In the genomic region with DNA sequence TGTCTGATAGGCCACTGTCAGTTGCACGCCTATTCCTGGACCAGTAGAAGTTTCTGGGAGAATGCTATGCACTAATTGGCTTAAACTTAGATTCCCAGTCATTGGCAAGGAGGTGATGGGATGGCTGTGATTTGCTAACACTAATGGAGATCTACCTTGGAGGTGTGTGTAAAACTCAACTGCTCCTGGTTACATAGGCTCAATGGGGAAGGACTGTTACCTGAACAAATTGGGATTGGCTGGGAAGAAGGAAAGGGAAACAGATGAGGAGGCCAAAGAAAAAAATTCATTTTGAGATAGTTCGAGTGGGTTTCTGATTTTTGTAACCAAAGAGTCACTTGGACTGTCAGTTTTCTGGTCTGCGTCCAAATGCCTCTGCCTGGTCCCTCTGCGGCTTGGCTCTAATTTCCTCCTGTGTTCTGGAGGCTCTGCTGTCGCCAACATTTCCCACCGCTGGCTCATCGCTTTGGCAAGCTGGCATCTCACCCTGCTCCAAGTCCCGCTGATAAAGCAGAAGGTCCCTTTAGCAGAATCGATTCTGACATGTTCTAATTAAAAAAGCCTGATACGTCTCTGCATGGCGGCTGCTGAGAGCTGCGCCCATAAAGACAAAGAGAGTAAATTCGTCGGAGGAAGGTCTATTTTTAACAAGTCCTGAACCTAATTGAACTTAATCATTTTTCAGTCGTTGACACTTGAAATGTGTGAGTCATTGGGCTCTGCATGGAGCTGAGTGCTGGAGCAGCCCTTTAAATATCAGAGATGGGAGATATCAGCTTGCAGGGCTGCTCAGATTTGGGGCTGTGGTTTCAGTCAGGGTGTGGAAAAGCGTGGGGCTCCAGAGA, we compare ENCODE assay signal across 17 cellular contexts. TPM values are rescaled to one million over a fixed set of nuclear protein-coding genes. Genes with fewer than 3 reads are reported as not detected.
DNase-seq lines count a peak whose midpoint lies in the region; ATAC-seq and TF ChIP-seq lines count a peak whose summit lies in the region.
"Had no signal": no experiment of that assay in that cellular context is flagged by ENCODE, and none has a peak within 500 bp of the region (broad histone marks: within the 10 kb centered on the region; RNA-seq: fewer than 3 reads in every experiment).

No MANE protein-coding gene starts in this region.

- no peaks in the 10 kb centered on the region for H3K9me2 ChIP-seq in PC-9 (ENCODE audit: insufficient read depth)

- CTCF ChIA-PET in PC-9 (lab: Charles Lee), result no interaction called here
- CTCF ChIA-PET in activated CD8-positive, alpha-beta T cell treated with anti-CD3 and anti-CD28 coated beads for 36 hours (lab: Charles Lee), result no interaction called here

- H3K27ac Mint-ChIP-seq in naive B cell, result no peak overlapping the region
- no peak overlapping the region for H3K27ac Mint-ChIP-seq in activated CD8-positive, alpha-beta T cell treated with anti-CD3 and anti-CD28 coated beads for 36 hours
- H3K27ac Mint-ChIP-seq: activated B cell treated with CpG ODN at 0.5 μM for 24 hours; activated T-cell treated with anti-CD3 and anti-CD28 coated beads, Interleukin-2, amount 50 U/mL, for 24 hours had no signal

- peaks cover 37% of the 10 kb centered on the region for H3K27me3 ChIP-seq in PC-9 (ENCODE audit: insufficient read depth, low read depth)
- H3K27me3 ChIP-seq in esophagus muscularis mucosa, result no peaks in the 10 kb centered on the region
- H3K27me3 ChIP-seq: SJCRH30 had no signal

- no peak overlapping the region for H3K27ac ChIP-seq in PC-9
- peak overlapping the region; percentile 45 to 71 (median 56) for H3K27ac ChIP-seq in esophagus muscularis mucosa (replicated peaks in 1 of 4)
- H3K27ac ChIP-seq: body of pancreas, SJCRH30 had no signal

- H3K4me3 Mint-ChIP-seq in naive B cell, result peak overlapping the region in 5 of 8 donors; percentile 5 to 39 (median 16)
- no peak overlapping the region for H3K4me3 Mint-ChIP-seq in activated CD8-positive, alpha-beta T cell treated with anti-CD3 and anti-CD28 coated beads for 36 hours
- H3K4me3 Mint-ChIP-seq: activated B cell treated with CpG ODN at 0.5 μM for 24 hours; activated T-cell treated with anti-CD3 and anti-CD28 coated beads, Interleukin-2, amount 50 U/mL, for 24 hours had no signal

- H3K27me3 Mint-ChIP-seq in naive B cell, result peaks cover 16 to 32% (median 22%) of the 10 kb centered on the region in 3 donors
- H3K27me3 Mint-ChIP-seq in activated CD8-positive, alpha-beta T cell treated with anti-CD3 and anti-CD28 coated beads for 36 hours, result peaks cover 39% of the 10 kb centered on the region

- H3K79me2 ChIP-seq in PC-9 (ENCODE audit: low read depth), result no peaks in the 10 kb centered on the region

- H3K36me3 ChIP-seq in PC-9 (ENCODE audit: low read depth) (no peaks in the 10 kb centered on the region), esophagus muscularis mucosa (no peaks in the 10 kb centered on the region)
- H3K36me3 ChIP-seq: SJCRH30 had no signal

- intact Hi-C loops in PC-9 (cut with micrococcal nuclease; ENCODE audit: unreplicated experiment), result no loop called here
- intact Hi-C loops in esophagus muscularis mucosa (cut with DNase I), result loop anchor here (5.0 to 10.0 kb wide), 2 partner anchors 38 to 220 kb away; no protein-coding TSS in a partner anchor
- intact Hi-C loops in activated CD8-positive, alpha-beta T cell treated with anti-CD3 and anti-CD28 coated beads for 36 hours (cut with micrococcal nuclease), result no loop called here

- H3K4me1 Mint-ChIP-seq in naive B cell, result peaks cover 9 to 19% (median 10%) of the 10 kb centered on the region in 3 donors
- H3K4me1 Mint-ChIP-seq in activated CD8-positive, alpha-beta T cell treated with anti-CD3 and anti-CD28 coated beads for 36 hours (ENCODE audit: low read depth), result peaks cover 7% of the 10 kb centered on the region

- ATAC-seq in naive B cell (ENCODE audit: low read depth in 2 of 2) (no peak), GM18909 (IDR thresholded peaks at IDR 0.05; ENCODE audit: poor library complexity, unreplicated experiment) (no peak)
- no peak for ATAC-seq in activated CD8-positive, alpha-beta T cell treated with anti-CD3 and anti-CD28 coated beads for 36 hours
- ATAC-seq: body of pancreas had no signal

- no peak for TF ChIP-seq POLR2A in esophagus muscularis mucosa (IDR thresholded peaks at IDR 0.05; ENCODE audit: low read depth)

- H3K9me3 ChIP-seq in PC-9 (ENCODE audit: insufficient read depth, low read depth) (peaks cover 3% of the 10 kb centered on the region; the same call in 1 of the 2 replicates), esophagus muscularis mucosa (no peaks in the 10 kb centered on the region)
- H3K9me3 ChIP-seq: body of pancreas, SJCRH30 had no signal

- no peaks in the 10 kb centered on the region for H4K20me1 ChIP-seq in PC-9 (ENCODE audit: insufficient read depth)

- TF ChIP-seq CTCF in PC-9 (conservative IDR thresholded peaks at IDR 0.05) (no peak), esophagus muscularis mucosa (IDR thresholded peaks at IDR 0.05) (no peak)
- no peak for TF ChIP-seq CTCF in activated CD8-positive, alpha-beta T cell treated with anti-CD3 and anti-CD28 coated beads for 36 hours (IDR thresholded peaks at IDR 0.05)

- peak overlapping the region; percentile 53 for H3K4me2 ChIP-seq in PC-9

- no peak overlapping the region for H2AFZ ChIP-seq in PC-9

- WGBS in esophagus muscularis mucosa, result 37% methylated on average over 16 of the region's 16 CpGs

- H3K36me3 Mint-ChIP-seq in naive B cell, result peaks cover 0 to 4% of the 10 kb centered on the region in 2 donors
- H3K36me3 Mint-ChIP-seq in activated CD8-positive, alpha-beta T cell treated with anti-CD3 and anti-CD28 coated beads for 36 hours (ENCODE audit: low read depth), result no peaks in the 10 kb centered on the region
- H3K36me3 Mint-ChIP-seq: CD8-positive, alpha-beta memory T cell had no signal

- H3K9me3 Mint-ChIP-seq in naive B cell, result no peaks in the 10 kb centered on the region
- no peaks in the 10 kb centered on the region for H3K9me3 Mint-ChIP-seq in activated CD8-positive, alpha-beta T cell treated with anti-CD3 and anti-CD28 coated beads for 36 hours
- H3K9me3 Mint-ChIP-seq: activated T-cell treated with anti-CD3 and anti-CD28 coated beads, Interleukin-2, amount 50 U/mL, for 24 hours; CD8-positive, alpha-beta memory T cell; neural crest cell had no signal

- BruUV-seq in PC-9 (replicated peaks; lab: Mats Ljungman, UMichigan), result no TSS peak

- H3K4me1 ChIP-seq in PC-9 (replicated peaks; ENCODE audit: insufficient read depth), result no peaks in the 10 kb centered on the region
- peaks cover 9 to 24% (median 21%) of the 10 kb centered on the region in 4 donors for H3K4me1 ChIP-seq in esophagus muscularis mucosa
- H3K4me1 ChIP-seq: SJCRH30 had no signal

- POLR2A ChIA-PET in PC-9 (lab: Charles Lee; ENCODE audit: unreplicated experiment), result interaction anchor here (0.6 kb wide), 2 partner anchors 32 to 244 kb away, joined by 3 to 8 read pairs; no protein-coding TSS in a partner anchor
- POLR2A ChIA-PET in activated CD8-positive, alpha-beta T cell treated with anti-CD3 and anti-CD28 coated beads for 36 hours (lab: Charles Lee), result interaction anchor here (0.5 kb wide), 1 partner anchor 574 kb away, joined by 4 read pairs; no protein-coding TSS in a partner anchor

- peaks cover 6% of the 10 kb centered on the region; the same call in 1 of the 2 replicates for H3F3A ChIP-seq in PC-9 (ENCODE audit: insufficient read depth, low read depth)

- TF ChIP-seq EP300 in esophagus muscularis mucosa (IDR thresholded peaks at IDR 0.05), result no peak

- H3K4me3 ChIP-seq in PC-9, result no peak overlapping the region
- peak overlapping the region in 2 of 4 donors; percentile 12 to 20 for H3K4me3 ChIP-seq in esophagus muscularis mucosa
- H3K4me3 ChIP-seq: body of pancreas, SJCRH30 had no signal

- DNase-seq in GM03348 (ENCODE audit: low spot score) (peak; percentile 60), PC-9 (peak; percentile 25 to 43), esophagus muscularis mucosa (ENCODE audit: extremely low spot score) (no peak), naive B cell (no peak), NCI-H748 (lab: John Stamatoyannopoulos, UW; ENCODE audit: unreplicated experiment) (no peak), DMS114 treated with DMSO at 0.1 percent for 48 hours (lab: John Stamatoyannopoulos, UW; ENCODE audit: unreplicated experiment) (no peak)
- DNase-seq in activated CD8-positive, alpha-beta T cell treated with anti-CD3 and anti-CD28 coated beads for 36 hours, result no peak
- DNase-seq: activated B cell treated with CpG ODN at 0.5 μM for 24 hours; activated T-cell treated with anti-CD3 and anti-CD28 coated beads, Interleukin-2, amount 50 U/mL, for 24 hours; CD8-positive, alpha-beta memory T cell; IMR-90; NCI-H2029 treated with DMSO at 0.1 percent for 48 hours; SJCRH30 had no signal

RNA-seq across cellular contexts. Expression of a gene that starts 2.0 kb away (rescaled TPM):
- total RNA-seq in PC-9 (2021) (not detected in 2 replicates), esophagus muscularis mucosa (not detected)
- polyA plus RNA-seq in naive B cell (ENCODE audit: low read depth in 6 of 6), result not detected
- not detected for total RNA-seq in activated CD8-positive, alpha-beta T cell treated with anti-CD3 and anti-CD28 coated beads for 36 hours
- total RNA-seq: activated B cell treated with CpG ODN at 0.5 μM for 24 hours; body of pancreas; CD8-positive, alpha-beta memory T cell; epithelial cell of proximal tubule; IMR-90; neural crest cell; SJCRH30 had no signal
- polyA plus RNA-seq: CD8-positive, alpha-beta memory T cell; IMR-90 had no signal

Comparison
In these comparisons a context has a peak if more than half of its experiments do, and no peak if none do; other contexts are left out.
1. DNase-seq: peak in GM03348 (single experiment) and PC-9 (2 of 2); none in esophagus muscularis mucosa (single experiment), naive B cell (single experiment), activated CD8-positive, alpha-beta T cell treated with anti-CD3 and anti-CD28 coated beads for 36 hours (single experiment), NCI-H748 (single experiment) and DMS114 treated with DMSO at 0.1 percent for 48 hours (single experiment).